23 cellular contexts compared by ENCODE assay signal in the genomic region with DNA sequence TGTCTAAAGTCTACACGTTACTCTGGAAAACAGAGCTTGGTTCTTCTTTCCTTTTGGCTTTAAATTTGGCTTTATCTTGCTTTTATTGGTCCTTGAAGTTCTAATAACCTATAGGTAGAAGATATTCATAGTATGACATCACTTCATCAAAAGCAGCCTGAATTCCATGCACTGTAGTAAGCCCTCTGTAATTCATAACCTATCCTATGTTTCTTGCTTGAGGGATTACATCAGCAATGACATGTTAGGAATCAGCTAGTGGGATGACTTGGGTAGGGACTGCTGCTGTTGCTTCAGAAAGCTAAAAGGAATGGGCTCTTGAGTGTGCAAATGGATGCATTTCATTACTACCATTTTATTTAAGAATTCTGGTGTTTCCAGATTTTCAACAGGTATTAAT.
DNase-seq lines count a peak whose midpoint lies in the region; FAIRE-seq and TF ChIP-seq lines count a peak whose summit lies in the region.
"Had no signal": no experiment of that assay in that cellular context is flagged by ENCODE, and none has a peak within 500 bp of the region (broad histone marks: within the 10 kb centered on the region; RNA-seq: fewer than 3 reads in every experiment).

No MANE protein-coding gene starts in this region.

- H3K4me1 ChIP-seq in HEK293 (ENCODE audit: control insufficient read depth, insufficient read depth, low read length) (peaks cover 7% of the 10 kb centered on the region), neutrophil (ENCODE audit: control insufficient read depth in 1 of 2, insufficient read depth in 1 of 2, low read depth in 1 of 2, low read length in 1 of 2) (peaks cover 20 to 39% of the 10 kb centered on the region in 2 experiments)
- H3K4me1 ChIP-seq: Peyer's patch, SJSA1 had no signal

- DNase-seq in AG10803 (ENCODE audit: low read depth) (peak; percentile 25), bronchial epithelial cell (ENCODE audit: low read depth) (peak; percentile 36), HEK293T (ENCODE audit: extremely low spot score) (no peak), amniotic stem cell (lab: John Stamatoyannopoulos, UW) (no peak), medulla oblongata (ENCODE audit: extremely low spot score) (no peak)
- DNase-seq in activated CD8-positive, alpha-beta memory T cell treated with anti-CD3 and anti-CD28 coated beads, Interleukin-2, amount 50 U/mL, for 48 hours, result no peak
- DNase-seq: ACHN; CD4-positive, alpha-beta memory T cell; GDM1; HFFc6; Karpas-422; NCI-H1694; NCI-H2081; NCI-H2171; NCI-H345; NCI-H524; Peyer's patch had no signal

- H3K36me3 ChIP-seq in HEK293 (ENCODE audit: control insufficient read depth in 2 of 2, insufficient read depth in 1 of 2, low read length in 2 of 2) (no peaks in the 10 kb centered on the region), bronchial epithelial cell (ENCODE audit: control insufficient read depth, insufficient read depth, low read length) (no peaks in the 10 kb centered on the region), neutrophil (no peaks in the 10 kb centered on the region)
- H3K36me3 ChIP-seq: BLaER1 treated with 17β-estradiol and CSF1 and Interleukin-3, amounts not matched to agents 10 nM and 100 nM; Peyer's patch; SJSA1 had no signal

- TF ChIP-seq CTCF in AG10803 (conservative IDR thresholded peaks at IDR 0.05; ENCODE audit: low read length) (no peak), HEK293 (tag by site-specific recombination; IDR thresholded peaks at IDR 0.05) (no peak), bronchial epithelial cell (IDR thresholded peaks at IDR 0.05; ENCODE audit: insufficient read depth, low read length, severe bottlenecking) (no peak), neutrophil (IDR thresholded peaks at IDR 0.05) (no peak)

- no peak for FAIRE-seq in bronchial epithelial cell (lab: Jason Lieb, UNC)
- FAIRE-seq: GM18507 had no signal

- CTCF ChIA-PET in HEK293 (lab: Yijun Ruan, JAX), result interaction anchor here (0.9 kb wide), 1 partner anchor 69 kb away, joined by 3 read pairs; no protein-coding TSS in a partner anchor
- CTCF ChIA-PET in HEK293T (lab: Yijun Ruan, JAX), result no interaction called here

- H3K27me3 ChIP-seq in bronchial epithelial cell (ENCODE audit: control insufficient read depth, insufficient read depth, low read length), result no peaks in the 10 kb centered on the region
- H3K27me3 ChIP-seq in neutrophil, result no peaks in the 10 kb centered on the region
- H3K27me3 ChIP-seq: BLaER1 treated with 17β-estradiol and CSF1 and Interleukin-3, amounts not matched to agents 10 nM and 100 nM; Peyer's patch; SJSA1 had no signal

- no peak overlapping the region for H3K4me3 ChIP-seq in AG10803 (ENCODE audit: low read length)
- no peak overlapping the region for H3K4me3 ChIP-seq in HEK293 (ENCODE audit: low read depth, low read length)
- H3K4me3 ChIP-seq in bronchial epithelial cell (ENCODE audit: low read depth, low read length), result no peak overlapping the region
- no peak overlapping the region for H3K4me3 ChIP-seq in neutrophil (ENCODE audit: low read depth in 1 of 2, low read length in 1 of 2)
- H3K4me3 ChIP-seq: BLaER1 treated with 17β-estradiol and CSF1 and Interleukin-3, amounts not matched to agents 10 nM and 100 nM; Peyer's patch; SJSA1 had no signal

- POLR2A ChIA-PET in HEK293 (lab: Yijun Ruan, JAX), result no interaction called here
- POLR2A ChIA-PET in HEK293T (lab: Yijun Ruan, JAX), result no interaction called here

- H3K27ac ChIP-seq in HEK293 (ENCODE audit: extremely low read depth, low read depth, low read length) (no peak overlapping the region), neutrophil (peak overlapping the region; percentile 7)
- H3K27ac ChIP-seq: 22Rv1; BLaER1 treated with 17β-estradiol and CSF1 and Interleukin-3, amounts not matched to agents 10 nM and 100 nM; Peyer's patch; SJSA1 had no signal

- H3K9me3 ChIP-seq in HEK293 (ENCODE audit: control insufficient read depth, insufficient read depth, low read depth, low read length) (no peaks in the 10 kb centered on the region), neutrophil (no peaks in the 10 kb centered on the region)
- H3K9me3 ChIP-seq: BLaER1 treated with 17β-estradiol and CSF1 and Interleukin-3, amounts not matched to agents 10 nM and 100 nM; Peyer's patch; SJSA1 had no signal

TF ChIP-seq in HEK293, 187 proteins besides CTCF, POLR2A, EP300 and RAD21 (continues in another document):
- TF ChIP-seq FEZF1 (tag by site-specific recombination; IDR thresholded peaks at IDR 0.05), result no peak
- TF ChIP-seq ZBTB44 (tag by site-specific recombination; IDR thresholded peaks at IDR 0.05), result no peak
- TF ChIP-seq ZNF311 (tag by site-specific recombination; IDR thresholded peaks at IDR 0.05; ENCODE audit: borderline replicate concordance), result no peak
- peak; percentile 77 for TF ChIP-seq ZBTB21 (tag by site-specific recombination; IDR thresholded peaks at IDR 0.05)
- TF ChIP-seq, protein P1, sequence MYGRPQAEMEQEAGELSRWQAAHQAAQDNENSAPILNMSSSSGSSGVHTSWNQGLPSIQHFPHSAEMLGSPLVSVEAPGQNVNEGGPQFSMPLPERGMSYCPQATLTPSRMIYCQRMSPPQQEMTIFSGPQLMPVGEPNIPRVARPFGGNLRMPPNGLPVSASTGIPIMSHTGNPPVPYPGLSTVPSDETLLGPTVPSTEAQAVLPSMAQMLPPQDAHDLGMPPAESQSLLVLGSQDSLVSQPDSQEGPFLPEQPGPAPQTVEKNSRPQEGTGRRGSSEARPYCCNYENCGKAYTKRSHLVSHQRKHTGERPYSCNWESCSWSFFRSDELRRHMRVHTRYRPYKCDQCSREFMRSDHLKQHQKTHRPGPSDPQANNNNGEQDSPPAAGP (tag by site-specific recombination; IDR thresholded peaks at IDR 0.05), result no peak
- TF ChIP-seq, protein P2, sequence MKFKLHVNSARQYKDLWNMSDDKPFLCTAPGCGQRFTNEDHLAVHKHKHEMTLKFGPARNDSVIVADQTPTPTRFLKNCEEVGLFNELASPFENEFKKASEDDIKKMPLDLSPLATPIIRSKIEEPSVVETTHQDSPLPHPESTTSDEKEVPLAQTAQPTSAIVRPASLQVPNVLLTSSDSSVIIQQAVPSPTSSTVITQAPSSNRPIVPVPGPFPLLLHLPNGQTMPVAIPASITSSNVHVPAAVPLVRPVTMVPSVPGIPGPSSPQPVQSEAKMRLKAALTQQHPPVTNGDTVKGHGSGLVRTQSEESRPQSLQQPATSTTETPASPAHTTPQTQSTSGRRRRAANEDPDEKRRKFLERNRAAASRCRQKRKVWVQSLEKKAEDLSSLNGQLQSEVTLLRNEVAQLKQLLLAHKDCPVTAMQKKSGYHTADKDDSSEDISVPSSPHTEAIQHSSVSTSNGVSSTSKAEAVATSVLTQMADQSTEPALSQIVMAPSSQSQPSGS (tag by site-specific recombination; IDR thresholded peaks at IDR 0.05; ENCODE audit: low read depth), result peak; percentile 86

TF ChIP-seq in HEK293T, 16 proteins besides CTCF, POLR2A, EP300 and RAD21:
- TF ChIP-seq NFRKB (IDR thresholded peaks at IDR 0.05) (no peak), FOXA1 (IDR thresholded peaks at IDR 0.05) (no peak), ZNF384 (IDR thresholded peaks at IDR 0.05) (no peak)

Comparison
In these comparisons a context has a peak if more than half of its experiments do, and no peak if none do; other contexts are left out.
1. DNase-seq: peak in AG10803 (single experiment) and bronchial epithelial cell (single experiment); none in HEK293T (single experiment), amniotic stem cell (single experiment), activated CD8-positive, alpha-beta memory T cell treated with anti-CD3 and anti-CD28 coated beads, Interleukin-2, amount 50 U/mL, for 48 hours (single experiment) and medulla oblongata (single experiment).